Comparison of ENCODE assay signal across 14 cellular contexts in genomic region chr9:91732187-91733005, GRCh38.
"Had no signal": no experiment of that assay in that cellular context is flagged by ENCODE, and none has a peak within 500 bp of the region (broad histone marks: within the 10 kb centered on the region; RNA-seq: fewer than 3 reads in every experiment).

No MANE protein-coding gene starts in this region.

- DNase-seq: activated CD4-positive, alpha-beta T cell treated with anti-CD3 and anti-CD28 coated beads for 36 hours; activated CD4-positive, CD25-positive, alpha-beta regulatory T cell; activated CD8-positive, alpha-beta memory T cell treated with anti-CD3 and anti-CD28 coated beads, Interleukin-2, amount 10 ng/mL, durations not matched to agents 7 days and 5 days; activated CD8-positive, alpha-beta T cell treated with anti-CD3 and anti-CD28 coated beads, Interleukin-2, amount 10 ng/mL, durations not matched to agents 7 days and 5 days; activated T-cell treated with anti-CD3 and anti-CD28 coated beads, Interleukin-2, amount 50 U/mL, for 48 hours; central memory CD4-positive, alpha-beta T cell; endodermal cell; foreskin fibroblast; head of caudate nucleus; hypothalamus; natural killer cell; stimulated activated naive CD4-positive, alpha-beta T cell treated with Interleukin-2 at 50 U/mL for 16 hours; testis; transverse colon had no signal
